ENCODE assay signal across 9 cellular contexts in genomic region chr17:28406478-28406824, GRCh38. TPM values are rescaled to one million over a fixed set of nuclear protein-coding genes. Genes with fewer than 3 reads are reported as not detected.
DNase-seq lines count a peak whose midpoint lies in the region; ATAC-seq lines count a peak whose summit lies in the region.
"Had no signal": no experiment of that assay in that cellular context is flagged by ENCODE, and none has a peak within 500 bp of the region (broad histone marks: within the 10 kb centered on the region; RNA-seq: fewer than 3 reads in every experiment).

No MANE protein-coding gene starts in this region.

- no CpG with 5 or more reads among the region's 9 CpGs for WGBS in mesendoderm (ENCODE audit: extremely low coverage, insufficient coverage, low lambda C conversion rate)

- peak overlapping the region; percentile 6 for H3K4ac ChIP-seq in mesendoderm (ENCODE audit: low read depth, low read length)

- peak overlapping the region; percentile 77 for H3K9ac ChIP-seq in mesendoderm (ENCODE audit: low read length)

- peaks cover 21% of the 10 kb centered on the region for H3K4me1 ChIP-seq in mesendoderm (ENCODE audit: control insufficient read depth, low read depth, low read length)

- no peaks in the 10 kb centered on the region for H3K27me3 ChIP-seq in mesendoderm (ENCODE audit: insufficient read depth, low read length, poor library complexity)

- peak overlapping the region; percentile 11 for H2AK5ac ChIP-seq in mesendoderm (ENCODE audit: low read length)

- H3K4me3 ChIP-seq in GM08714 (ENCODE audit: low read length), result peak overlapping the region; percentile 80
- H3K4me3 ChIP-seq in mesendoderm (ENCODE audit: low read length), result peak overlapping the region; percentile 6

- no peak overlapping the region for H3K27ac ChIP-seq in mesendoderm (ENCODE audit: low read depth, low read length)

- peak overlapping the region; percentile 95 for H3K4me2 ChIP-seq in mesendoderm (ENCODE audit: low read length)

- DNase-seq in NCI-H345 treated with DMSO at 0.1 percent for 48 hours (lab: John Stamatoyannopoulos, UW; ENCODE audit: unreplicated experiment) (peak; percentile 39), mesendoderm (peak; percentile 73), hepatic stellate cell (ENCODE audit: low spot score) (no peak), ureter (ENCODE audit: low spot score) (no peak), HuH-7.5 (ENCODE audit: low spot score) (no peak)
- DNase-seq in central memory CD8-positive, alpha-beta T cell (ENCODE audit: low spot score in 2 of 2), result no peak

- no peak overlapping the region for H2BK5ac ChIP-seq in mesendoderm (ENCODE audit: low read length)

- peak overlapping the region; percentile 91 for H3K56ac ChIP-seq in mesendoderm (ENCODE audit: low read length)

- no peak overlapping the region for H4K5ac ChIP-seq in mesendoderm (ENCODE audit: low read length)

- no peaks in the 10 kb centered on the region for H3K9me3 Mint-ChIP-seq in central memory CD8-positive, alpha-beta T cell

- H4K8ac ChIP-seq in mesendoderm (ENCODE audit: low read depth, low read length), result no peak overlapping the region

- H3K27ac Mint-ChIP-seq in central memory CD8-positive, alpha-beta T cell (ENCODE audit: low read depth), result no peak overlapping the region

- H3K4me3 Mint-ChIP-seq in central memory CD8-positive, alpha-beta T cell, result peak overlapping the region; percentile 71

- no peak overlapping the region for H2BK15ac ChIP-seq in mesendoderm (replicated peaks; ENCODE audit: low read depth)

- H3K18ac ChIP-seq in mesendoderm (ENCODE audit: low read length), result no peak overlapping the region

- H2BK120ac ChIP-seq in mesendoderm (ENCODE audit: low read depth, low read length), result no peak overlapping the region

- no peaks in the 10 kb centered on the region for H3K79me1 ChIP-seq in mesendoderm (ENCODE audit: low read length)

- no peaks in the 10 kb centered on the region for H3K79me2 ChIP-seq in mesendoderm (ENCODE audit: control insufficient read depth, insufficient read depth, low read length)

- H3K27me3 Mint-ChIP-seq in central memory CD8-positive, alpha-beta T cell, result peaks cover 28% of the 10 kb centered on the region

- H3K4me1 Mint-ChIP-seq in central memory CD8-positive, alpha-beta T cell, result no peaks in the 10 kb centered on the region

- peaks cover 2% of the 10 kb centered on the region for H3K36me3 Mint-ChIP-seq in central memory CD8-positive, alpha-beta T cell (ENCODE audit: insufficient read depth)

- no peaks in the 10 kb centered on the region for H3K36me3 ChIP-seq in mesendoderm (ENCODE audit: control insufficient read depth, insufficient read depth, low read length)

- no peak for ATAC-seq in central memory CD8-positive, alpha-beta T cell (replicated peaks; ENCODE audit: extremely low read depth, poor library complexity, severe bottlenecking)
- ATAC-seq in HG02981 (IDR thresholded peaks at IDR 0.05; ENCODE audit: unreplicated experiment), result no peak

- peak overlapping the region; percentile 59 for H3K23ac ChIP-seq in mesendoderm (ENCODE audit: low read length)

RNA-seq across cellular contexts. Expression of gene SLC46A1, which starts 0.4 kb away (rescaled TPM):
- 7.0 TPM for polyA plus RNA-seq in mesendoderm (2013, experiment 1 of 2)
- polyA plus RNA-seq in mesendoderm (2013, experiment 2 of 2), result 6.5 TPM
- total RNA-seq in ureter, result 15.4 TPM

RNA-seq across cellular contexts. Expression of gene SARM1, which starts 35.0 kb away (rescaled TPM):
- polyA plus RNA-seq in mesendoderm (2013, experiment 1 of 2), result 2.2 TPM
- 2.6 TPM for polyA plus RNA-seq in mesendoderm (2013, experiment 2 of 2)
- 34.7 TPM for total RNA-seq in ureter

RNA-seq across cellular contexts. Expression of gene VTN, which starts 36.3 kb away (rescaled TPM):
- polyA plus RNA-seq in mesendoderm (2013, experiment 1 of 2), result not detected
- 0.04 TPM for polyA plus RNA-seq in mesendoderm (2013, experiment 2 of 2)
- total RNA-seq in ureter, result 1.0 TPM

RNA-seq across cellular contexts. Expression of gene SEBOX, which starts 41.5 kb away (rescaled TPM):
- polyA plus RNA-seq in mesendoderm (2013, experiment 1 of 2), result not detected
- polyA plus RNA-seq in mesendoderm (2013, experiment 2 of 2), result not detected
- not detected for total RNA-seq in ureter
- total RNA-seq: T-helper 1 cell treated with Interleukin-12 subunit alpha and Interleukin-12 subunit beta and Interleukin-4 antibody, amounts not matched to agents 30 ng/mL and 1 ng/mL, for 36 hours had no signal

RNA-seq across cellular contexts. Expression of gene POLDIP2, which starts 49.1 kb away (rescaled TPM):
- polyA plus RNA-seq in mesendoderm (2013, experiment 1 of 2), result 70.0 TPM
- 71.5 TPM for polyA plus RNA-seq in mesendoderm (2013, experiment 2 of 2)
- 74.6 TPM for total RNA-seq in ureter

Comparison
In these comparisons a context has a peak if more than half of its experiments do, and no peak if none do; other contexts are left out.
1. DNase-seq: peak in NCI-H345 treated with DMSO at 0.1 percent for 48 hours (single experiment) and mesendoderm (single experiment); none in central memory CD8-positive, alpha-beta T cell (0 of 2), hepatic stellate cell (single experiment), ureter (single experiment) and HuH-7.5 (single experiment).